In genomic region chr6:16397623-16398022, GRCh38 we compare ENCODE assay signal across 19 cellular contexts.
DNase-seq lines count a peak whose midpoint lies in the region; FAIRE-seq and TF ChIP-seq lines count a peak whose summit lies in the region.
"Had no signal": no experiment of that assay in that cellular context is flagged by ENCODE, and none has a peak within 500 bp of the region (broad histone marks: within the 10 kb centered on the region; RNA-seq: fewer than 3 reads in every experiment).

No MANE protein-coding gene starts in this region.

- no peak overlapping the region for H3K4me3 ChIP-seq in AG10803 (ENCODE audit: low read length)
- H3K4me3 ChIP-seq in fibroblast of the aortic adventitia (ENCODE audit: low read depth, low read length), result no peak overlapping the region
- no peak overlapping the region for H3K4me3 ChIP-seq in SJCRH30
- H3K4me3 ChIP-seq: A549 had no signal

- FAIRE-seq in RCC 7860 (lab: Jason Lieb, UNC), result no peak
- FAIRE-seq: A549, GM19239, HTR-8/SVneo had no signal

- H3K36me3 ChIP-seq in SJCRH30, result no peaks in the 10 kb centered on the region

- H3K36me3 Mint-ChIP-seq in HFFc6 (ENCODE audit: low read depth), result peaks cover 21% of the 10 kb centered on the region
- H3K36me3 Mint-ChIP-seq in activated T-helper 2 cell treated with anti-CD3 and anti-CD28 coated beads, Interferon-gamma antibody, Interleukin-2, Interleukin-4, amounts not matched to agents 10 μg/mL and 5 μg/mL and 100 μg/mL, durations not matched to agents 14 hours and 24 hours and 36 hours (ENCODE audit: low read depth), result peaks cover 60% of the 10 kb centered on the region

- H3K27me3 ChIP-seq in SJCRH30, result no peaks in the 10 kb centered on the region

- no peak overlapping the region for H3K27ac ChIP-seq in SJCRH30
- H3K27ac ChIP-seq: A549, HL-60 had no signal

- H3K9me3 Mint-ChIP-seq in HFFc6, result no peaks in the 10 kb centered on the region
- H3K9me3 Mint-ChIP-seq in activated T-helper 2 cell treated with anti-CD3 and anti-CD28 coated beads, Interferon-gamma antibody, Interleukin-2, Interleukin-4, amounts not matched to agents 10 μg/mL and 5 μg/mL and 100 μg/mL, durations not matched to agents 14 hours and 24 hours and 36 hours, result peaks cover 4% of the 10 kb centered on the region

- no peaks in the 10 kb centered on the region for H3K4me1 ChIP-seq in SJCRH30
- H3K4me1 ChIP-seq: A549 had no signal

- intact Hi-C loops in activated T-helper 2 cell treated with anti-CD3 and anti-CD28 coated beads, Interferon-gamma antibody, Interleukin-2, Interleukin-4, amounts not matched to agents 10 μg/mL and 5 μg/mL and 100 μg/mL, durations not matched to agents 14 hours and 24 hours and 36 hours (cut with micrococcal nuclease), result loop anchor here (1.0 to 5.0 kb wide), 3 partner anchors 23 to 260 kb away; no protein-coding TSS in a partner anchor

- peak overlapping the region; percentile 14; the same call in 1 of the 2 replicates for H3K27ac Mint-ChIP-seq in HFFc6
- H3K27ac Mint-ChIP-seq in activated T-helper 2 cell treated with anti-CD3 and anti-CD28 coated beads, Interferon-gamma antibody, Interleukin-2, Interleukin-4, amounts not matched to agents 10 μg/mL and 5 μg/mL and 100 μg/mL, durations not matched to agents 14 hours and 24 hours and 36 hours, result peak overlapping the region; percentile 49
- H3K27ac Mint-ChIP-seq: H9 had no signal

- H3K9me3 ChIP-seq in SJCRH30 (replicated peaks), result no peaks in the 10 kb centered on the region
- H3K9me3 ChIP-seq: A549 had no signal

- peaks cover 64% of the 10 kb centered on the region for H3K4me1 Mint-ChIP-seq in HFFc6 (ENCODE audit: low read depth)
- H3K4me1 Mint-ChIP-seq in activated T-helper 2 cell treated with anti-CD3 and anti-CD28 coated beads, Interferon-gamma antibody, Interleukin-2, Interleukin-4, amounts not matched to agents 10 μg/mL and 5 μg/mL and 100 μg/mL, durations not matched to agents 14 hours and 24 hours and 36 hours (ENCODE audit: low read depth), result peaks cover 40% of the 10 kb centered on the region
- H3K4me1 Mint-ChIP-seq: H9 had no signal

- peak overlapping the region; percentile 2; the same call in 1 of the 2 replicates for H3K4me3 Mint-ChIP-seq in HFFc6
- H3K4me3 Mint-ChIP-seq in activated T-helper 2 cell treated with anti-CD3 and anti-CD28 coated beads, Interferon-gamma antibody, Interleukin-2, Interleukin-4, amounts not matched to agents 10 μg/mL and 5 μg/mL and 100 μg/mL, durations not matched to agents 14 hours and 24 hours and 36 hours (ENCODE audit: low read depth), result no peak overlapping the region
- H3K4me3 Mint-ChIP-seq: H9 had no signal

- peak; percentile 29 for DNase-seq in AG10803 (ENCODE audit: low read depth)
- DNase-seq in HFFc6, result peak; percentile 63
- no peak for DNase-seq in activated T-helper 2 cell treated with anti-CD3 and anti-CD28 coated beads, Interferon-gamma antibody, Interleukin-2, Interleukin-4, amounts not matched to agents 10 μg/mL and 5 μg/mL and 100 μg/mL, durations not matched to agents 14 hours and 24 hours and 36 hours (ENCODE audit: low spot score)
- DNase-seq in fibroblast of the aortic adventitia (ENCODE audit: low read depth), result peak; percentile 50
- no peak for DNase-seq in RCC 7860 (ENCODE audit: low spot score)
- no peak for DNase-seq in UCSD-AML1 (lab: John Stamatoyannopoulos, UW; ENCODE audit: unreplicated experiment)
- DNase-seq in SJCRH30, result no peak
- no peak for DNase-seq in ureter (ENCODE audit: low spot score)
- DNase-seq: C1 segment of cervical spinal cord, H9, NCI-H1417, NCI-H187 treated with DMSO at 0.1 percent for 48 hours, NCI-H526 treated with DMSO at 0.1 percent for 48 hours, RPMI8226, SIG-M5 had no signal

- H3K27me3 Mint-ChIP-seq in HFFc6 (ENCODE audit: insufficient read depth), result no peaks in the 10 kb centered on the region
- H3K27me3 Mint-ChIP-seq in activated T-helper 2 cell treated with anti-CD3 and anti-CD28 coated beads, Interferon-gamma antibody, Interleukin-2, Interleukin-4, amounts not matched to agents 10 μg/mL and 5 μg/mL and 100 μg/mL, durations not matched to agents 14 hours and 24 hours and 36 hours (ENCODE audit: low read depth), result no peaks in the 10 kb centered on the region

- TF ChIP-seq CTCF in AG10803 (conservative IDR thresholded peaks at IDR 0.05; ENCODE audit: low read length) (no peak), HFFc6 (IDR thresholded peaks at IDR 0.05) (no peak), fibroblast of the aortic adventitia (IDR thresholded peaks at IDR 0.05; ENCODE audit: insufficient read depth, low read length) (no peak)

Comparison
In these comparisons a context has a peak if more than half of its experiments do, and no peak if none do; other contexts are left out.
1. DNase-seq: peak in AG10803 (single experiment), HFFc6 (single experiment) and fibroblast of the aortic adventitia (single experiment); none in activated T-helper 2 cell treated with anti-CD3 and anti-CD28 coated beads, Interferon-gamma antibody, Interleukin-2, Interleukin-4, amounts not matched to agents 10 μg/mL and 5 μg/mL and 100 μg/mL, durations not matched to agents 14 hours and 24 hours and 36 hours (single experiment), RCC 7860 (single experiment), UCSD-AML1 (single experiment), SJCRH30 (0 of 2) and ureter (single experiment).